Comparison of ENCODE assay signal across 9 cellular contexts in genomic region chr15:80996247-80996646, GRCh38.
DNase-seq lines count a peak whose midpoint lies in the region; ATAC-seq and TF ChIP-seq lines count a peak whose summit lies in the region.
"Had no signal": no experiment of that assay in that cellular context is flagged by ENCODE, and none has a peak within 500 bp of the region (broad histone marks: within the 10 kb centered on the region; RNA-seq: fewer than 3 reads in every experiment).

No MANE protein-coding gene starts in this region.

- no peaks in the 10 kb centered on the region for H4K20me1 ChIP-seq in KMS-11 (ENCODE audit: insufficient read depth)

- H3K4me3 ChIP-seq in KMS-11 (IDR thresholded peaks at IDR 0.05; ENCODE audit: insufficient read depth, low read depth, low read length) (no peak overlapping the region), astrocyte of the cerebellum (ENCODE audit: low read depth, low read length) (no peak overlapping the region)
- no peak overlapping the region for H3K4me3 ChIP-seq in effector memory CD4-positive, alpha-beta T cell (ENCODE audit: insufficient read depth, low read depth, low read length, poor library complexity, severe bottlenecking)

- no peak overlapping the region for H2AFZ ChIP-seq in KMS-11 (ENCODE audit: low read depth)

- peak; percentile 62 for TF ChIP-seq CTCF in KMS-11 (conservative IDR thresholded peaks at IDR 0.05; ENCODE audit: low read depth, low read length)
- TF ChIP-seq CTCF in astrocyte of the cerebellum (IDR thresholded peaks at IDR 0.05; ENCODE audit: low read depth, low read length, missing control alignments), result peak; percentile 37
- TF ChIP-seq CTCF in nephron progenitor cell (IDR thresholded peaks at IDR 0.05), result peak; percentile 33

- H3K27me3 Mint-ChIP-seq in nephron progenitor cell (ENCODE audit: low read depth, poor library complexity), result peaks cover 8% of the 10 kb centered on the region

- H3K27me3 ChIP-seq in KMS-11 (ENCODE audit: insufficient read depth, low read depth), result no peaks in the 10 kb centered on the region
- no peaks in the 10 kb centered on the region for H3K27me3 ChIP-seq in effector memory CD4-positive, alpha-beta T cell (replicated peaks; ENCODE audit: control insufficient read depth, insufficient read depth, low read length, poor library complexity, severe bottlenecking)

- no peak overlapping the region for H3K4me2 ChIP-seq in KMS-11

- no peaks in the 10 kb centered on the region for H3K36me3 ChIP-seq in KMS-11 (ENCODE audit: insufficient read depth)
- H3K36me3 ChIP-seq in effector memory CD4-positive, alpha-beta T cell (ENCODE audit: control insufficient read depth, insufficient read depth, low read length), result no peaks in the 10 kb centered on the region

- H3K4me3 Mint-ChIP-seq in nephron progenitor cell, result no peak overlapping the region

- H3K27ac ChIP-seq in KMS-11, result no peak overlapping the region
- H3K27ac ChIP-seq in effector memory CD4-positive, alpha-beta T cell (ENCODE audit: insufficient read depth, low read length, poor library complexity, severe bottlenecking), result no peak overlapping the region

- ATAC-seq in GM21723 (IDR thresholded peaks at IDR 0.05; ENCODE audit: unreplicated experiment), result no peak

- H3K4me1 Mint-ChIP-seq in nephron progenitor cell, result peaks cover 9% of the 10 kb centered on the region

- in situ Hi-C loops in astrocyte of the cerebellum (cut with HindIII; ENCODE audit: low sequenced_read_pairs), result no loop called here

- peaks cover 13% of the 10 kb centered on the region for H3K9me3 Mint-ChIP-seq in nephron progenitor cell

- DNase-seq in NCI-H1105 treated with DMSO at 0.1 percent for 48 hours (lab: John Stamatoyannopoulos, UW) (peak; percentile 3), NCI-H1105 (lab: John Stamatoyannopoulos, UW) (no peak), astrocyte of the cerebellum (ENCODE audit: low read depth) (no peak), nephron progenitor cell (no peak), hepatic stellate cell (ENCODE audit: low spot score) (no peak)
- DNase-seq in effector memory CD4-positive, alpha-beta T cell, result no peak
- DNase-seq: ACHN had no signal

- no peaks in the 10 kb centered on the region for H3K36me3 Mint-ChIP-seq in nephron progenitor cell (ENCODE audit: low read depth)

- no peaks in the 10 kb centered on the region for H3K9me3 ChIP-seq in effector memory CD4-positive, alpha-beta T cell (ENCODE audit: control insufficient read depth, low read length)

- H3K9ac ChIP-seq in KMS-11, result no peak overlapping the region

- H3K27ac Mint-ChIP-seq in nephron progenitor cell, result no peak overlapping the region

- H3K4me1 ChIP-seq in KMS-11 (ENCODE audit: low read depth, poor library complexity, severe bottlenecking), result peaks cover 23% of the 10 kb centered on the region
- peaks cover 11% of the 10 kb centered on the region for H3K4me1 ChIP-seq in effector memory CD4-positive, alpha-beta T cell (ENCODE audit: control insufficient read depth, insufficient read depth, low read length, poor library complexity, severe bottlenecking)

- H3K79me2 ChIP-seq in KMS-11 (ENCODE audit: insufficient read depth, low read depth), result no peaks in the 10 kb centered on the region
